ENCODE assay signal across 9 cellular contexts in the genomic region with DNA sequence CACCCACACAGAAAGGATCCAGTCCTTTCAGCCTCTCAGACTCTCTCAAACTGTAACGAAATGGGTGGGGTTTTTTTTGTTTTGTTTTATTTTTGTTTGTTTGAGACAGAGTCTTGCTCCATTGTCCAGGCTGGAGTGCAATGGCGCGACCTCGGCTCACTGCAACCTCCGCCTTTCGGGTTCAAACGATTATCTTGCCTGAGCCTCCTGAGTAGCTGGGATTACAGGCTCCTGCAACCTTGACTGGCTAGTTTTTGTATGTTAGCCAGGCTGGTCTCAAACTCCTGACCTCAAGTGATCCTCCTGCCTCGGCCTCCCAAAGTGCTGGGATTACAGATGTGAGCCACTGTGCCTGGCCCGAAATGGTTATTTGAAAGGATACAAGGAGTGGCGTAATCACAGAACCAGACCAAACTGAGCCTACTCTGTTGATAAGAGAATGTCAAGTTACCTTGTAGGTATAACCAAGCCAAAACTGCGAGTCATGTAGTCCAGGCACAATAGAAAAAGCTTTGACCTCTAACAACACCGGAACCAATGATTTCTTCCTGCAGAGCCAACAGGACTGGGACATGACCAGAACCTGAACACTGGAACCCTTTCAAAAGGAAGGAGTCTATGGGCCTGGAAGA.
A peak's percentile ranks its signal among the peaks of the same experiment; 100 is the strongest.
DNase-seq lines count a peak whose midpoint lies in the region; ATAC-seq and TF ChIP-seq lines count a peak whose summit lies in the region.
"Had no signal": no experiment of that assay in that cellular context is flagged by ENCODE, and none has a peak within 500 bp of the region (broad histone marks: within the 10 kb centered on the region; RNA-seq: fewer than 3 reads in every experiment).

No MANE protein-coding gene starts in this region.

- CTCF ChIA-PET in naive thymus-derived CD4-positive, alpha-beta T cell (lab: Charles Lee): interaction anchor here (0.6 to 3.4 kb wide), 14 partner anchors 11 to 331 kb away, joined by 3 to 34 read pairs (median 4); no protein-coding TSS in a partner anchor

- H3K9me3 ChIP-seq in BLaER1 (no peaks in the 10 kb centered on the region), HUES48 (ENCODE audit: control insufficient read depth, insufficient read depth, low read length) (no peaks in the 10 kb centered on the region), body of pancreas (no peaks in the 10 kb centered on the region)
- H3K9me3 ChIP-seq in naive thymus-derived CD4-positive, alpha-beta T cell (ENCODE audit: control insufficient read depth in 2 of 3, low read length in 3 of 3): no peaks in the 10 kb centered on the region
- H3K9me3 ChIP-seq: MG63 had no signal

- no peaks in the 10 kb centered on the region for H3K27me3 Mint-ChIP-seq in naive thymus-derived CD4-positive, alpha-beta T cell

- peak overlapping the region; percentile 89 to 100 (median 96) for H3K27ac Mint-ChIP-seq in naive thymus-derived CD4-positive, alpha-beta T cell

- no peaks in the 10 kb centered on the region for H3K36me3 Mint-ChIP-seq in naive thymus-derived CD4-positive, alpha-beta T cell

- no peaks in the 10 kb centered on the region for H3K9me3 Mint-ChIP-seq in naive thymus-derived CD4-positive, alpha-beta T cell

- H3K4me1 ChIP-seq in BLaER1 (peaks cover 56% of the 10 kb centered on the region), HUES48 (ENCODE audit: control insufficient read depth, insufficient read depth, low read length) (peaks cover 18% of the 10 kb centered on the region), body of pancreas (peaks cover 47% of the 10 kb centered on the region)
- peaks cover 19 to 31% of the 10 kb centered on the region in 2 donors for H3K4me1 ChIP-seq in naive thymus-derived CD4-positive, alpha-beta T cell (ENCODE audit: control insufficient read depth in 2 of 2, insufficient read depth in 2 of 2, low read length in 2 of 2)

- H3K27me3 ChIP-seq in BLaER1 (no peaks in the 10 kb centered on the region), HUES48 (ENCODE audit: control insufficient read depth, insufficient read depth, low read length) (no peaks in the 10 kb centered on the region), body of pancreas (no peaks in the 10 kb centered on the region)
- no peaks in the 10 kb centered on the region for H3K27me3 ChIP-seq in naive thymus-derived CD4-positive, alpha-beta T cell (ENCODE audit: control insufficient read depth in 2 of 2, insufficient read depth in 2 of 2, low read length in 2 of 2)
- H3K27me3 ChIP-seq: MG63 had no signal

- H3K4me2 ChIP-seq in BLaER1: peak overlapping the region; percentile 76

- peak in 1 of 4 donors; percentile 33 for DNase-seq in body of pancreas
- DNase-seq in naive thymus-derived CD4-positive, alpha-beta T cell: no peak
- DNase-seq in NCI-H2029 treated with DMSO at 0.1 percent for 48 hours (lab: John Stamatoyannopoulos, UW): no peak
- DNase-seq in SW 1271 (lab: John Stamatoyannopoulos, UW): no peak

- TF ChIP-seq CTCF in body of pancreas (IDR thresholded peaks at IDR 0.05): no peak

- H3K4me1 Mint-ChIP-seq in naive thymus-derived CD4-positive, alpha-beta T cell: peaks cover 18 to 51% (median 36%) of the 10 kb centered on the region in 7 donors

- WGBS in body of pancreas, 2 donors: 54 to 55% methylated on average over 12 of the region's 12 CpGs

- H3K9ac ChIP-seq in BLaER1 (no peak overlapping the region), HUES48 (ENCODE audit: low read depth, low read length) (no peak overlapping the region)

- POLR2A ChIA-PET in naive thymus-derived CD4-positive, alpha-beta T cell (lab: Charles Lee): interaction anchor here (0.8 to 5.7 kb wide), 10 partner anchors 11 to 146 kb away, joined by 3 to 84 read pairs (median 6); partner anchors contain the start of genes ARID5A and NEURL3

- TF ChIP-seq POLR2A in body of pancreas (IDR thresholded peaks at IDR 0.05): no peak

- no peak overlapping the region for H3K4me3 ChIP-seq in BLaER1
- no peak overlapping the region for H3K4me3 ChIP-seq in HUES48 (ENCODE audit: low read depth, low read length)
- no peak overlapping the region for H3K4me3 ChIP-seq in body of pancreas
- H3K4me3 ChIP-seq in naive thymus-derived CD4-positive, alpha-beta T cell (ENCODE audit: low read length): peak overlapping the region; percentile 49
- H3K4me3 ChIP-seq: MG63 had no signal

- no peaks in the 10 kb centered on the region for H4K20me1 ChIP-seq in BLaER1

- intact Hi-C loops in body of pancreas (cut with DNase I): no loop called here
- intact Hi-C loops in naive thymus-derived CD4-positive, alpha-beta T cell (cut with micrococcal nuclease): loop anchor here (1.0 to 5.0 kb wide), 12 partner anchors 49 to 705 kb away; partner anchors contain the start of genes ANKRD36 (in 1 of the 2), CNNM4 (in 1 of the 2) and SNRNP200 (in 1 of the 2)

- H3K4me3 Mint-ChIP-seq in naive thymus-derived CD4-positive, alpha-beta T cell: peak overlapping the region in 9 of 10 donors; percentile 36 to 91 (median 83)

- peak; percentile 34 for ATAC-seq in body of pancreas
- no peak for ATAC-seq in naive thymus-derived CD4-positive, alpha-beta T cell
- no peak for ATAC-seq in HG02981 (IDR thresholded peaks at IDR 0.05; ENCODE audit: unreplicated experiment)
- ATAC-seq in HG02623 (IDR thresholded peaks at IDR 0.05; ENCODE audit: unreplicated experiment): no peak

- no peaks in the 10 kb centered on the region for H3K36me3 ChIP-seq in BLaER1
- no peaks in the 10 kb centered on the region for H3K36me3 ChIP-seq in HUES48 (ENCODE audit: control insufficient read depth, insufficient read depth, low read length)
- no peaks in the 10 kb centered on the region for H3K36me3 ChIP-seq in body of pancreas (replicated peaks in 1 of 2; ENCODE audit: insufficient read depth in 1 of 2, low read depth in 2 of 2)
- H3K36me3 ChIP-seq in naive thymus-derived CD4-positive, alpha-beta T cell (ENCODE audit: control insufficient read depth in 2 of 3, insufficient read depth in 3 of 3, low read length in 3 of 3): no peaks in the 10 kb centered on the region
- H3K36me3 ChIP-seq: MG63 had no signal

- H3K27ac ChIP-seq in BLaER1: peak overlapping the region; percentile 52; the same call in 1 of the 2 replicates
- H3K27ac ChIP-seq in HUES48 (ENCODE audit: low read depth, low read length): peak overlapping the region; percentile 40
- H3K27ac ChIP-seq in body of pancreas: peak overlapping the region; percentile 32 to 82 (median 72)
- peak overlapping the region; percentile 33 for H3K27ac ChIP-seq in naive thymus-derived CD4-positive, alpha-beta T cell (ENCODE audit: low read depth, low read length)
